In genomic region chr11:126007263-126007662, GRCh38 we compare ENCODE assay signal across 13 cellular contexts. TPM values are rescaled to one million over a fixed set of nuclear protein-coding genes. Genes with fewer than 3 reads are reported as not detected.
DNase-seq lines count a peak whose midpoint lies in the region; ATAC-seq and TF ChIP-seq lines count a peak whose summit lies in the region.
"Had no signal": no experiment of that assay in that cellular context is flagged by ENCODE, and none has a peak within 500 bp of the region (broad histone marks: within the 10 kb centered on the region; RNA-seq: fewer than 3 reads in every experiment).

No MANE protein-coding gene starts in this region.

- H2AK5ac ChIP-seq in IMR-90 (ENCODE audit: low read depth, low read length): no peak overlapping the region

- no peak overlapping the region for H2AK9ac ChIP-seq in IMR-90 (replicated peaks; ENCODE audit: low read depth, low read length, poor library complexity)

- in situ Hi-C loops in IMR-90 (cut with MboI; ENCODE audit: low sequenced_read_pairs): no loop called here

- no peak overlapping the region for H3K4me3 Mint-ChIP-seq in Caco-2 (ENCODE audit: unreplicated experiment)

- H3K9me3 ChIP-seq in IMR-90 (ENCODE audit: control insufficient read depth, insufficient read depth, low read length): no peaks in the 10 kb centered on the region
- no peaks in the 10 kb centered on the region for H3K9me3 ChIP-seq in lung (ENCODE audit: control insufficient read depth in 2 of 2, insufficient read depth in 1 of 2, low read length in 1 of 2)
- H3K9me3 ChIP-seq in ascending aorta: no peaks in the 10 kb centered on the region
- no peaks in the 10 kb centered on the region for H3K9me3 ChIP-seq in Caco-2
- H3K9me3 ChIP-seq: BLaER1 treated with 17β-estradiol and CSF1 and Interleukin-3, amounts not matched to agents 10 nM and 100 nM had no signal

- H3K27ac ChIP-seq in IMR-90 (ENCODE audit: insufficient read depth, low read length) (no peak overlapping the region), lung (ENCODE audit: low read depth in 1 of 2, low read length in 1 of 2) (peak overlapping the region in 1 of 2 donors; percentile 5), ascending aorta (no peak overlapping the region)
- H3K27ac ChIP-seq: BLaER1 treated with 17β-estradiol and CSF1 and Interleukin-3, amounts not matched to agents 10 nM and 100 nM had no signal

- no peak for TF ChIP-seq RAD21 in IMR-90 (IDR thresholded peaks at IDR 0.05; ENCODE audit: low read length)

- POLR2A ChIA-PET in IMR-90 (lab: Charles Lee; ENCODE audit: unreplicated experiment): no interaction called here
- POLR2A ChIA-PET in Caco-2 (lab: Charles Lee): no interaction called here

- no peaks in the 10 kb centered on the region for H3K9me1 ChIP-seq in IMR-90 (ENCODE audit: insufficient read depth, low read length)

- no peaks in the 10 kb centered on the region for H3K79me1 ChIP-seq in IMR-90 (ENCODE audit: low read depth in 1 of 2, low read length in 2 of 2)

- H3K27me3 ChIP-seq in IMR-90 (ENCODE audit: control insufficient read depth, insufficient read depth, low read length) (peaks cover 5% of the 10 kb centered on the region), lung (ENCODE audit: control insufficient read depth, insufficient read depth) (no peaks in the 10 kb centered on the region), ascending aorta (no peaks in the 10 kb centered on the region), Caco-2 (replicated peaks; ENCODE audit: control insufficient read depth, insufficient read depth, low read length) (no peaks in the 10 kb centered on the region; the same call in 1 of the 2 replicates)
- H3K27me3 ChIP-seq: BLaER1 treated with 17β-estradiol and CSF1 and Interleukin-3, amounts not matched to agents 10 nM and 100 nM had no signal

- peak; percentile 67 for ATAC-seq in IMR-90 (ENCODE audit: low read depth)
- peak; percentile 38 for ATAC-seq in lung (ENCODE audit: insufficient read depth, low FRiP score)

- TF ChIP-seq CTCF in AG10803 (conservative IDR thresholded peaks at IDR 0.05; ENCODE audit: low read length) (no peak), IMR-90 (conservative IDR thresholded peaks at IDR 0.05; ENCODE audit: low read depth, low read length) (no peak), lung (IDR thresholded peaks at IDR 0.05; ENCODE audit: control extremely low read depth, extremely low read depth) (no peak), ascending aorta (IDR thresholded peaks at IDR 0.05) (no peak), Caco-2 (IDR thresholded peaks at IDR 0.05; ENCODE audit: insufficient read depth in 1 of 2, low read depth in 1 of 2, low read length in 1 of 2, severe bottlenecking in 1 of 2, unreplicated experiment in 1 of 2) (no peak)

- CTCF ChIA-PET in IMR-90 (lab: Yijun Ruan, JAX): no interaction called here
- CTCF ChIA-PET in Caco-2 (lab: Charles Lee): no interaction called here

- dilution Hi-C loops in IMR-90 (cut with HindIII; ENCODE audit: low sequenced_read_pairs, unreplicated experiment): no loop called here

- H3K36me3 Mint-ChIP-seq in Caco-2 (ENCODE audit: insufficient read depth, unreplicated experiment): no peaks in the 10 kb centered on the region

- no peak overlapping the region for H2BK20ac ChIP-seq in IMR-90 (ENCODE audit: low read depth, low read length)

- H4K91ac ChIP-seq in IMR-90 (ENCODE audit: insufficient read depth, low read depth, low read length): no peak overlapping the region

- peaks cover 10% of the 10 kb centered on the region for H3K27me3 Mint-ChIP-seq in Caco-2 (ENCODE audit: insufficient read depth, unreplicated experiment)

- DNase-seq in AG10803 (ENCODE audit: low read depth) (peak; percentile 64), IMR-90 (peak; percentile 35), dermis blood vessel endothelial cell (peak; percentile 8), lung (ENCODE audit: low spot score) (no peak), ascending aorta (ENCODE audit: low spot score in 2 of 2) (no peak), Caco-2 (no peak), NCI-H2196 treated with DMSO at 0.1 percent for 48 hours (lab: John Stamatoyannopoulos, UW; ENCODE audit: unreplicated experiment) (no peak)
- no peak for DNase-seq in stimulated activated naive CD4-positive, alpha-beta T cell treated with Interleukin-2 at 50 U/mL for 16 hours (lab: John Stamatoyannopoulos, UW)
- DNase-seq: activated naive CD4-positive, alpha-beta T cell; erythroblast; NCI-H1436 treated with DMSO at 0.1 percent for 48 hours; SHP77 had no signal

- H3K4me1 ChIP-seq in IMR-90 (ENCODE audit: control insufficient read depth, insufficient read depth, low read length): no peaks in the 10 kb centered on the region
- no peaks in the 10 kb centered on the region for H3K4me1 ChIP-seq in lung (ENCODE audit: control insufficient read depth in 2 of 2, insufficient read depth in 2 of 2, low read length in 2 of 2)
- H3K4me1 ChIP-seq in ascending aorta: no peaks in the 10 kb centered on the region
- no peaks in the 10 kb centered on the region for H3K4me1 ChIP-seq in Caco-2

- H3K23ac ChIP-seq in IMR-90 (ENCODE audit: low read depth, low read length): no peak overlapping the region

- no peaks in the 10 kb centered on the region for H4K20me1 ChIP-seq in IMR-90 (ENCODE audit: insufficient read depth, low read length)
- H4K20me1 ChIP-seq: BLaER1 treated with 17β-estradiol and CSF1 and Interleukin-3, amounts not matched to agents 10 nM and 100 nM had no signal

- no peaks in the 10 kb centered on the region for H3K9me3 Mint-ChIP-seq in Caco-2 (ENCODE audit: unreplicated experiment)

- no peak overlapping the region for H3K4ac ChIP-seq in IMR-90 (ENCODE audit: low read depth, low read length)

- no peak overlapping the region for H2BK120ac ChIP-seq in IMR-90 (ENCODE audit: low read depth, low read length)

- no peak overlapping the region for H3K27ac Mint-ChIP-seq in Caco-2 (ENCODE audit: unreplicated experiment)

- H2BK5ac ChIP-seq in IMR-90 (ENCODE audit: low read depth, low read length, poor library complexity, severe bottlenecking): no peak overlapping the region

- no peak overlapping the region for H4K8ac ChIP-seq in IMR-90 (ENCODE audit: low read depth in 2 of 2, low read length in 2 of 2)

- BruUV-seq in IMR-90 (replicated peaks; lab: Mats Ljungman, UMichigan): no TSS peak
- no TSS peak for BruUV-seq in Caco-2 (replicated peaks; lab: Mats Ljungman, UMichigan)

- no peak overlapping the region for H3K18ac ChIP-seq in IMR-90 (ENCODE audit: low read depth, low read length)

- H3K56ac ChIP-seq in IMR-90 (ENCODE audit: extremely low read depth, insufficient read depth, low read length): no peak overlapping the region

- H3K4me1 Mint-ChIP-seq in Caco-2 (ENCODE audit: low read depth, unreplicated experiment): peaks cover 10% of the 10 kb centered on the region

- H2AFZ ChIP-seq in IMR-90 (replicated peaks; ENCODE audit: low read length, poor library complexity): no peak overlapping the region

- no peak overlapping the region for H3K9ac ChIP-seq in IMR-90 (ENCODE audit: low read depth, low read length)
- H3K9ac ChIP-seq: BLaER1 treated with 17β-estradiol and CSF1 and Interleukin-3, amounts not matched to agents 10 nM and 100 nM had no signal

- TF ChIP-seq POLR2A in IMR-90 (IDR thresholded peaks at IDR 0.05; ENCODE audit: low read depth, low read length): no peak

- intact Hi-C loops in IMR-90 (cut with micrococcal nuclease) (no loop called here), ascending aorta (cut with DNase I) (no loop called here), Caco-2 (cut with micrococcal nuclease; ENCODE audit: unreplicated experiment) (no loop called here)

- H3K14ac ChIP-seq in IMR-90 (replicated peaks; ENCODE audit: low read depth, low read length): no peak overlapping the region

- no CpG with 5 or more reads among the region's 3 CpGs for WGBS in IMR-90 (ENCODE audit: extremely low coverage in 2 of 2, insufficient read length in 1 of 2), 2 experiments
- 62 to 87% methylated on average over 3 of the region's 3 CpGs for WGBS in lung, 2 donors

- H2BK15ac ChIP-seq in IMR-90 (ENCODE audit: low read depth, low read length): no peak overlapping the region

- H3K36me3 ChIP-seq in IMR-90 (ENCODE audit: control insufficient read depth, insufficient read depth, low read length): no peaks in the 10 kb centered on the region
- H3K36me3 ChIP-seq in lung (ENCODE audit: control insufficient read depth in 2 of 2, insufficient read depth in 2 of 2, low read length in 2 of 2): no peaks in the 10 kb centered on the region
- H3K36me3 ChIP-seq in ascending aorta: no peaks in the 10 kb centered on the region
- no peaks in the 10 kb centered on the region for H3K36me3 ChIP-seq in Caco-2 (ENCODE audit: control insufficient read depth, insufficient read depth, low read length)
- H3K36me3 ChIP-seq: BLaER1 treated with 17β-estradiol and CSF1 and Interleukin-3, amounts not matched to agents 10 nM and 100 nM had no signal

- no peak overlapping the region for H3K4me2 ChIP-seq in IMR-90 (ENCODE audit: low read depth, low read length)
- H3K4me2 ChIP-seq: BLaER1 treated with 17β-estradiol and CSF1 and Interleukin-3, amounts not matched to agents 10 nM and 100 nM had no signal

- H3K4me3 ChIP-seq in AG10803 (ENCODE audit: low read length) (no peak overlapping the region), IMR-90 (ENCODE audit: insufficient read depth, low read depth, low read length) (no peak overlapping the region), lung (no peak overlapping the region), ascending aorta (no peak overlapping the region), Caco-2 (ENCODE audit: low read depth, low read length) (no peak overlapping the region)
- H3K4me3 ChIP-seq: BLaER1 treated with 17β-estradiol and CSF1 and Interleukin-3, amounts not matched to agents 10 nM and 100 nM had no signal

- H4K5ac ChIP-seq in IMR-90 (ENCODE audit: low read depth, low read length): no peak overlapping the region

TF ChIP-seq in IMR-90, 13 proteins besides CTCF, POLR2A, EP300 and RAD21 (continues in another document):
- TF ChIP-seq USF2 (IDR thresholded peaks at IDR 0.05; ENCODE audit: low read depth, low read length): no peak
- no peak for TF ChIP-seq BHLHE40 (IDR thresholded peaks at IDR 0.05; ENCODE audit: low read depth, low read length)
- no peak for TF ChIP-seq MAFK (IDR thresholded peaks at IDR 0.05; ENCODE audit: low read depth, low read length)
- TF ChIP-seq RCOR1 (IDR thresholded peaks at IDR 0.05; ENCODE audit: insufficient replicate concordance, low read length): no peak

RNA-seq across cellular contexts. Expression of gene CDON, which starts 55.4 kb away (rescaled TPM):
- total RNA-seq in IMR-90 (2012; rRNA removed): 2.2 and 3.8 TPM in 2 replicates
- 1.2 and 1.4 TPM in 2 replicates for polyA plus RNA-seq in IMR-90 (2012; rRNA removed)
- 0.74 and 1.0 TPM in 2 replicates for polyA plus RNA-seq in IMR-90 (2012; cell fraction: cytosol; rRNA removed)
- polyA plus RNA-seq in IMR-90 (2012; cell fraction: nucleus; rRNA removed; ENCODE audit: low replicate concordance): 0.65 and 2.6 TPM in 2 replicates
- 3.6 and 4.0 TPM in 2 replicates for total RNA-seq in dermis blood vessel endothelial cell
- 10 to 100 TPM; 17.8 to 25.6 TPM for total RNA-seq in lung
- polyA plus RNA-seq in lung: 1 to 10 TPM; 1.5 to 1.9 TPM
- total RNA-seq in ascending aorta: 33.0 TPM
- total RNA-seq in Caco-2 (2022): 5.7 and 6.8 TPM in 2 replicates

Comparison
In these comparisons a context has a peak if more than half of its experiments do, and no peak if none do; other contexts are left out.
1. DNase-seq: peak in AG10803 (single experiment), IMR-90 (single experiment) and dermis blood vessel endothelial cell (single experiment); none in lung (single experiment), ascending aorta (0 of 2), Caco-2 (0 of 2), stimulated activated naive CD4-positive, alpha-beta T cell treated with Interleukin-2 at 50 U/mL for 16 hours (single experiment) and NCI-H2196 treated with DMSO at 0.1 percent for 48 hours (single experiment).